Comparison of ENCODE assay signal across 20 cellular contexts in the genomic region with DNA sequence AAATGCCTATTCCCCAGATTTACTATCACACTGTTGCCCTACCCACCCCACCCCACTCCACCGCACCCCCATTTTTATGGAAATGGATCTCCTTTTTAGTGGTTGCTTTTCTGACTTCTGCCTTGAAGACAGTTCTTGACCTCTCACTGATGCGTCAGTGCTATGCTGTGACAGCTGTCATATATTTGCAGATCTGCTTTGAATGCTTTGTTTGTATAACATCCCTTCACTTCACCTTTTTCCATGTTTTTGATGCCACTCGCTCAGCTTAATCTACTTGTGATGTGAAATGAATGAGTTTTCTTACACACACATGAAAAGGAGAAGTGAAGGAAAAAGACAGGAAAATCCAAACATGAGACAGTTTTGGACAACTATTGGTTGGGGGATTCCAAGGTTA.
"Had no signal": no experiment of that assay in that cellular context is flagged by ENCODE, and none has a peak within 500 bp of the region (broad histone marks: within the 10 kb centered on the region; RNA-seq: fewer than 3 reads in every experiment).

No MANE protein-coding gene starts in this region.

- FAIRE-seq: frontal cortex, small intestine, urothelium cell line had no signal

- H3K4me1 Mint-ChIP-seq: immature natural killer cell; naive thymus-derived CD8-positive, alpha-beta T cell; stimulated activated naive B cell treated with anti-CD40 and anti-IgM and Interleukin-4, amounts not matched to agents 10 μg/mL and 1 μg/mL and 100 μg/mL, for 72 hours had no signal

- H3K27ac Mint-ChIP-seq: immature natural killer cell; naive thymus-derived CD8-positive, alpha-beta T cell; progenitor cell of endocrine pancreas; stimulated activated naive B cell treated with anti-CD40 and anti-IgM and Interleukin-4, amounts not matched to agents 10 μg/mL and 1 μg/mL and 100 μg/mL, for 72 hours; stimulated activated naive CD8-positive, alpha-beta T cell treated with anti-CD3 and anti-CD28 coated beads, Interleukin-15, Interleukin-2, amounts not matched to agents 100 ng/mL and 50 ng/mL, for 24 hours had no signal

- H3K36me3 Mint-ChIP-seq: immature natural killer cell; naive thymus-derived CD8-positive, alpha-beta T cell; stimulated activated naive B cell treated with anti-CD40 and anti-IgM and Interleukin-4, amounts not matched to agents 10 μg/mL and 1 μg/mL and 100 μg/mL, for 72 hours had no signal

- DNase-seq: cortex of kidney; hypothalamus; immature natural killer cell; islet precursor cell; kidney glomerular epithelial cell; left colon; left ventricle myocardium inferior; lower lobe of right lung; naive thymus-derived CD8-positive, alpha-beta T cell; right lobe of liver; small intestine; stimulated activated CD4-positive, alpha-beta T cell treated with anti-CD3 and anti-CD28 coated beads, Interleukin-15, amount 100 ng/mL, for 24 hours; stimulated activated CD4-positive, alpha-beta T cell treated with anti-CD3 and anti-CD28 coated beads, Interleukin-2, amount 100 ng/mL, for 48 hours; stimulated activated naive B cell treated with anti-CD40 and anti-IgM and Interleukin-4, amounts not matched to agents 10 μg/mL and 1 μg/mL and 100 μg/mL, for 72 hours; upper lobe of left lung had no signal

- H3K4me3 Mint-ChIP-seq: immature natural killer cell; naive thymus-derived CD8-positive, alpha-beta T cell; neural crest cell; stimulated activated naive B cell treated with anti-CD40 and anti-IgM and Interleukin-4, amounts not matched to agents 10 μg/mL and 1 μg/mL and 100 μg/mL, for 72 hours; stimulated activated naive CD8-positive, alpha-beta T cell treated with anti-CD3 and anti-CD28 coated beads, Interleukin-15, Interleukin-2, amounts not matched to agents 100 ng/mL and 50 ng/mL, for 24 hours had no signal

- H3K27me3 Mint-ChIP-seq: naive thymus-derived CD8-positive, alpha-beta T cell; progenitor cell of endocrine pancreas; stimulated activated naive B cell treated with anti-CD40 and anti-IgM and Interleukin-4, amounts not matched to agents 10 μg/mL and 1 μg/mL and 100 μg/mL, for 72 hours; stimulated activated naive CD8-positive, alpha-beta T cell treated with anti-CD3 and anti-CD28 coated beads, Interleukin-15, Interleukin-2, amounts not matched to agents 100 ng/mL and 50 ng/mL, for 24 hours had no signal

- H3K9me3 Mint-ChIP-seq: neural crest cell; stimulated activated naive CD8-positive, alpha-beta T cell treated with anti-CD3 and anti-CD28 coated beads, Interleukin-15, Interleukin-2, amounts not matched to agents 100 ng/mL and 50 ng/mL, for 24 hours had no signal
